1 cellular context compared by ENCODE assay signal in the genomic region with DNA sequence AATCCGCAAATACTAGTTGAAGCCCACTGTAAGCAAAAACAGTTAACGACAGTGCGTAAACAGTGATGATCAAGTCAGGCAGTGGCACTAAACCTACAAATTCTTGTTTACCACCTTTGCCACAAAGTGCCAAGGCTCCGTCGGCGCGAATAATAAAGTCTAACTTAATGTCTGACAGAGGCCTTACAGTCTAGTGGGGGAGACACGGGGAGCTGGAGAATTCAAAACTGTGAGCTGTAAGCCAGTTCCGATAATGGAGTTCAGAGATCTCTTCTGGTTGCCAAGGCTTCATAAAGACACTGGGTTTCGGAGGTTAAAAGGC.
TF ChIP-seq lines count a peak whose summit lies in the region.

No MANE protein-coding gene starts in this region.

TF ChIP-seq in HepG2, 621 proteins besides CTCF, POLR2A, EP300 and RAD21 (continued from another document and continues in another):
- TF ChIP-seq, protein P1, sequence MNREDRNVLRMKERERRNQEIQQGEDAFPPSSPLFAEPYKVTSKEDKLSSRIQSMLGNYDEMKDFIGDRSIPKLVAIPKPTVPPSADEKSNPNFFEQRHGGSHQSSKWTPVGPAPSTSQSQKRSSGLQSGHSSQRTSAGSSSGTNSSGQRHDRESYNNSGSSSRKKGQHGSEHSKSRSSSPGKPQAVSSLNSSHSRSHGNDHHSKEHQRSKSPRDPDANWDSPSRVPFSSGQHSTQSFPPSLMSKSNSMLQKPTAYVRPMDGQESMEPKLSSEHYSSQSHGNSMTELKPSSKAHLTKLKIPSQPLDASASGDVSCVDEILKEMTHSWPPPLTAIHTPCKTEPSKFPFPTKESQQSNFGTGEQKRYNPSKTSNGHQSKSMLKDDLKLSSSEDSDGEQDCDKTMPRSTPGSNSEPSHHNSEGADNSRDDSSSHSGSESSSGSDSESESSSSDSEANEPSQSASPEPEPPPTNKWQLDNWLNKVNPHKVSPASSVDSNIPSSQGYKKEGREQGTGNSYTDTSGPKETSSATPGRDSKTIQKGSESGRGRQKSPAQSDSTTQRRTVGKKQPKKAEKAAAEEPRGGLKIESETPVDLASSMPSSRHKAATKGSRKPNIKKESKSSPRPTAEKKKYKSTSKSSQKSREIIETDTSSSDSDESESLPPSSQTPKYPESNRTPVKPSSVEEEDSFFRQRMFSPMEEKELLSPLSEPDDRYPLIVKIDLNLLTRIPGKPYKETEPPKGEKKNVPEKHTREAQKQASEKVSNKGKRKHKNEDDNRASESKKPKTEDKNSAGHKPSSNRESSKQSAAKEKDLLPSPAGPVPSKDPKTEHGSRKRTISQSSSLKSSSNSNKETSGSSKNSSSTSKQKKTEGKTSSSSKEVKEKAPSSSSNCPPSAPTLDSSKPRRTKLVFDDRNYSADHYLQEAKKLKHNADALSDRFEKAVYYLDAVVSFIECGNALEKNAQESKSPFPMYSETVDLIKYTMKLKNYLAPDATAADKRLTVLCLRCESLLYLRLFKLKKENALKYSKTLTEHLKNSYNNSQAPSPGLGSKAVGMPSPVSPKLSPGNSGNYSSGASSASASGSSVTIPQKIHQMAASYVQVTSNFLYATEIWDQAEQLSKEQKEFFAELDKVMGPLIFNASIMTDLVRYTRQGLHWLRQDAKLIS (CRISPR knock-in tag; IDR thresholded peaks at IDR 0.05) = no peak
- no peak for TF ChIP-seq ZNF570 (CRISPR knock-in tag; IDR thresholded peaks at IDR 0.05; ENCODE audit: borderline replicate concordance)
- TF ChIP-seq ZSCAN29 (CRISPR knock-in tag; conservative IDR thresholded peaks at IDR 0.05) = peak; percentile 47; the same call in 1 of the 2 replicates
- TF ChIP-seq NCOA2 (CRISPR knock-in tag; IDR thresholded peaks at IDR 0.05) = no peak
- no peak for TF ChIP-seq TBX2 (CRISPR knock-in tag; IDR thresholded peaks at IDR 0.05; ENCODE audit: borderline replicate concordance)
- 0 out of 2 replicates have a peak, but pooled peaks have one; percentile 70 for TF ChIP-seq EHMT2 (IDR thresholded peaks at IDR 0.05; ENCODE audit: borderline replicate concordance, low read depth, low read length)
- TF ChIP-seq, protein P2, sequence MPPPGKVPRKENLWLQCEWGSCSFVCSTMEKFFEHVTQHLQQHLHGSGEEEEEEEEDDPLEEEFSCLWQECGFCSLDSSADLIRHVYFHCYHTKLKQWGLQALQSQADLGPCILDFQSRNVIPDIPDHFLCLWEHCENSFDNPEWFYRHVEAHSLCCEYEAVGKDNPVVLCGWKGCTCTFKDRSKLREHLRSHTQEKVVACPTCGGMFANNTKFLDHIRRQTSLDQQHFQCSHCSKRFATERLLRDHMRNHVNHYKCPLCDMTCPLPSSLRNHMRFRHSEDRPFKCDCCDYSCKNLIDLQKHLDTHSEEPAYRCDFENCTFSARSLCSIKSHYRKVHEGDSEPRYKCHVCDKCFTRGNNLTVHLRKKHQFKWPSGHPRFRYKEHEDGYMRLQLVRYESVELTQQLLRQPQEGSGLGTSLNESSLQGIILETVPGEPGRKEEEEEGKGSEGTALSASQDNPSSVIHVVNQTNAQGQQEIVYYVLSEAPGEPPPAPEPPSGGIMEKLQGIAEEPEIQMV (CRISPR knock-in tag; IDR thresholded peaks at IDR 0.05; ENCODE audit: low read depth) = no peak
- TF ChIP-seq, protein P3, sequence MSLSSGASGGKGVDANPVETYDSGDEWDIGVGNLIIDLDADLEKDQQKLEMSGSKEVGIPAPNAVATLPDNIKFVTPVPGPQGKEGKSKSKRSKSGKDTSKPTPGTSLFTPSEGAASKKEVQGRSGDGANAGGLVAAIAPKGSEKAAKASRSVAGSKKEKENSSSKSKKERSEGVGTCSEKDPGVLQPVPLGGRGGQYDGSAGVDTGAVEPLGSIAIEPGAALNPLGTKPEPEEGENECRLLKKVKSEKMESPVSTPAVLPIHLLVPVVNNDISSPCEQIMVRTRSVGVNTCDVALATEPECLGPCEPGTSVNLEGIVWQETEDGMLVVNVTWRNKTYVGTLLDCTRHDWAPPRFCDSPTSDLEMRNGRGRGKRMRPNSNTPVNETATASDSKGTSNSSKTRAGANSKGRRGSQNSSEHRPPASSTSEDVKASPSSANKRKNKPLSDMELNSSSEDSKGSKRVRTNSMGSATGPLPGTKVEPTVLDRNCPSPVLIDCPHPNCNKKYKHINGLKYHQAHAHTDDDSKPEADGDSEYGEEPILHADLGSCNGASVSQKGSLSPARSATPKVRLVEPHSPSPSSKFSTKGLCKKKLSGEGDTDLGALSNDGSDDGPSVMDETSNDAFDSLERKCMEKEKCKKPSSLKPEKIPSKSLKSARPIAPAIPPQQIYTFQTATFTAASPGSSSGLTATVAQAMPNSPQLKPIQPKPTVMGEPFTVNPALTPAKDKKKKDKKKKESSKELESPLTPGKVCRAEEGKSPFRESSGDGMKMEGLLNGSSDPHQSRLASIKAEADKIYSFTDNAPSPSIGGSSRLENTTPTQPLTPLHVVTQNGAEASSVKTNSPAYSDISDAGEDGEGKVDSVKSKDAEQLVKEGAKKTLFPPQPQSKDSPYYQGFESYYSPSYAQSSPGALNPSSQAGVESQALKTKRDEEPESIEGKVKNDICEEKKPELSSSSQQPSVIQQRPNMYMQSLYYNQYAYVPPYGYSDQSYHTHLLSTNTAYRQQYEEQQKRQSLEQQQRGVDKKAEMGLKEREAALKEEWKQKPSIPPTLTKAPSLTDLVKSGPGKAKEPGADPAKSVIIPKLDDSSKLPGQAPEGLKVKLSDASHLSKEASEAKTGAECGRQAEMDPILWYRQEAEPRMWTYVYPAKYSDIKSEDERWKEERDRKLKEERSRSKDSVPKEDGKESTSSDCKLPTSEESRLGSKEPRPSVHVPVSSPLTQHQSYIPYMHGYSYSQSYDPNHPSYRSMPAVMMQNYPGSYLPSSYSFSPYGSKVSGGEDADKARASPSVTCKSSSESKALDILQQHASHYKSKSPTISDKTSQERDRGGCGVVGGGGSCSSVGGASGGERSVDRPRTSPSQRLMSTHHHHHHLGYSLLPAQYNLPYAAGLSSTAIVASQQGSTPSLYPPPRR (CRISPR knock-in tag; IDR thresholded peaks at IDR 0.05; ENCODE audit: borderline replicate concordance) = 0 out of 2 replicates have a peak, but pooled peaks have one; percentile 7
- 0 out of 2 replicates have a peak, but pooled peaks have one; percentile 40 for TF ChIP-seq NAIF1 (CRISPR knock-in tag; IDR thresholded peaks at IDR 0.05; ENCODE audit: borderline replicate concordance)
- TF ChIP-seq, protein P4, sequence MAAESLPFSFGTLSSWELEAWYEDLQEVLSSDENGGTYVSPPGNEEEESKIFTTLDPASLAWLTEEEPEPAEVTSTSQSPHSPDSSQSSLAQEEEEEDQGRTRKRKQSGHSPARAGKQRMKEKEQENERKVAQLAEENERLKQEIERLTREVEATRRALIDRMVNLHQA (CRISPR knock-in tag; IDR thresholded peaks at IDR 0.05) = no peak
- no peak for TF ChIP-seq GABPA (IDR thresholded peaks at IDR 0.05; ENCODE audit: low read depth, low read length)
- TF ChIP-seq GABPA (CRISPR knock-in tag; IDR thresholded peaks at IDR 0.05; ENCODE audit: low read depth) = no peak; the same call in 1 of the 2 replicates
- 0 out of 2 replicates have a peak, but pooled peaks have one; percentile 5 for TF ChIP-seq ZKSCAN8 (CRISPR knock-in tag; IDR thresholded peaks at IDR 0.05; ENCODE audit: borderline replicate concordance)
- no peak for TF ChIP-seq NFRKB (IDR thresholded peaks at IDR 0.05)
- no peak for TF ChIP-seq ZNF552 (CRISPR knock-in tag; IDR thresholded peaks at IDR 0.05; ENCODE audit: borderline replicate concordance)
- no peak for TF ChIP-seq ZNF263 (CRISPR knock-in tag; IDR thresholded peaks at IDR 0.05)
- TF ChIP-seq HOXA9 (CRISPR knock-in tag; IDR thresholded peaks at IDR 0.05; ENCODE audit: borderline replicate concordance) = no peak
- TF ChIP-seq, protein P5, sequence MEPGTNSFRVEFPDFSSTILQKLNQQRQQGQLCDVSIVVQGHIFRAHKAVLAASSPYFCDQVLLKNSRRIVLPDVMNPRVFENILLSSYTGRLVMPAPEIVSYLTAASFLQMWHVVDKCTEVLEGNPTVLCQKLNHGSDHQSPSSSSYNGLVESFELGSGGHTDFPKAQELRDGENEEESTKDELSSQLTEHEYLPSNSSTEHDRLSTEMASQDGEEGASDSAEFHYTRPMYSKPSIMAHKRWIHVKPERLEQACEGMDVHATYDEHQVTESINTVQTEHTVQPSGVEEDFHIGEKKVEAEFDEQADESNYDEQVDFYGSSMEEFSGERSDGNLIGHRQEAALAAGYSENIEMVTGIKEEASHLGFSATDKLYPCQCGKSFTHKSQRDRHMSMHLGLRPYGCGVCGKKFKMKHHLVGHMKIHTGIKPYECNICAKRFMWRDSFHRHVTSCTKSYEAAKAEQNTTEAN (CRISPR knock-in tag; conservative IDR thresholded peaks at IDR 0.05) = 0 out of 2 replicates have a peak, but pooled peaks have one; percentile 7
- TF ChIP-seq, protein P6, sequence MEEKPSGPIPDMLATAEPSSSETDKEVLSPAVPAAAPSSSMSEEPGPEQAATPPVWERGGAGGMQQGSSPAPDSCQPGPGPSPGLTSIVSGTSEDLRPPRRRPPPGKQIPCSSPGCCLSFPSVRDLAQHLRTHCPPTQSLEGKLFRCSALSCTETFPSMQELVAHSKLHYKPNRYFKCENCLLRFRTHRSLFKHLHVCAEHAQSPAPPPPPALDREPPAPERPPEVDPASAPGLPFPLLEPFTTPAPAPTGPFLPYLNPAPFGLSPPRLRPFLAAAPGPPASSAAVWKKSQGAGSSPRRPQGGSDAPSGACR (CRISPR knock-in tag; IDR thresholded peaks at IDR 0.05) = no peak
- TF ChIP-seq, protein P7, sequence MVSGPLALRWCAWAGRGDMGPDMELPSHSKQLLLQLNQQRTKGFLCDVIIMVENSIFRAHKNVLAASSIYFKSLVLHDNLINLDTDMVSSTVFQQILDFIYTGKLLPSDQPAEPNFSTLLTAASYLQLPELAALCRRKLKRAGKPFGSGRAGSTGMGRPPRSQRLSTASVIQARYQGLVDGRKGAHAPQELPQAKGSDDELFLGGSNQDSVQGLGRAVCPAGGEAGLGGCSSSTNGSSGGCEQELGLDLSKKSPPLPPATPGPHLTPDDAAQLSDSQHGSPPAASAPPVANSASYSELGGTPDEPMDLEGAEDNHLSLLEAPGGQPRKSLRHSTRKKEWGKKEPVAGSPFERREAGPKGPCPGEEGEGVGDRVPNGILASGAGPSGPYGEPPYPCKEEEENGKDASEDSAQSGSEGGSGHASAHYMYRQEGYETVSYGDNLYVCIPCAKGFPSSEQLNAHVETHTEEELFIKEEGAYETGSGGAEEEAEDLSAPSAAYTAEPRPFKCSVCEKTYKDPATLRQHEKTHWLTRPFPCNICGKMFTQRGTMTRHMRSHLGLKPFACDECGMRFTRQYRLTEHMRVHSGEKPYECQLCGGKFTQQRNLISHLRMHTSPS (CRISPR knock-in tag; IDR thresholded peaks at IDR 0.05; ENCODE audit: low read depth) = no peak
- no peak for TF ChIP-seq CBFB (CRISPR knock-in tag; IDR thresholded peaks at IDR 0.05)
- TF ChIP-seq EED (CRISPR knock-in tag; IDR thresholded peaks at IDR 0.05) = no peak
- TF ChIP-seq ZSCAN21 (CRISPR knock-in tag; IDR thresholded peaks at IDR 0.05; ENCODE audit: borderline replicate concordance) = no peak
- TF ChIP-seq ZBTB1 (CRISPR knock-in tag; IDR thresholded peaks at IDR 0.05; ENCODE audit: borderline replicate concordance) = no peak
- TF ChIP-seq ZFP36 (IDR thresholded peaks at IDR 0.05; ENCODE audit: borderline replicate concordance, low read depth, low read length, partially characterized antibody) = no peak
- no peak; the same call in 1 of the 2 replicates for TF ChIP-seq MTF2 (CRISPR knock-in tag; IDR thresholded peaks at IDR 0.05; ENCODE audit: borderline replicate concordance)
- TF ChIP-seq PCBP1 (IDR thresholded peaks at IDR 0.05; ENCODE audit: borderline replicate concordance, low read depth, low read length) = no peak
- TF ChIP-seq, protein P8, sequence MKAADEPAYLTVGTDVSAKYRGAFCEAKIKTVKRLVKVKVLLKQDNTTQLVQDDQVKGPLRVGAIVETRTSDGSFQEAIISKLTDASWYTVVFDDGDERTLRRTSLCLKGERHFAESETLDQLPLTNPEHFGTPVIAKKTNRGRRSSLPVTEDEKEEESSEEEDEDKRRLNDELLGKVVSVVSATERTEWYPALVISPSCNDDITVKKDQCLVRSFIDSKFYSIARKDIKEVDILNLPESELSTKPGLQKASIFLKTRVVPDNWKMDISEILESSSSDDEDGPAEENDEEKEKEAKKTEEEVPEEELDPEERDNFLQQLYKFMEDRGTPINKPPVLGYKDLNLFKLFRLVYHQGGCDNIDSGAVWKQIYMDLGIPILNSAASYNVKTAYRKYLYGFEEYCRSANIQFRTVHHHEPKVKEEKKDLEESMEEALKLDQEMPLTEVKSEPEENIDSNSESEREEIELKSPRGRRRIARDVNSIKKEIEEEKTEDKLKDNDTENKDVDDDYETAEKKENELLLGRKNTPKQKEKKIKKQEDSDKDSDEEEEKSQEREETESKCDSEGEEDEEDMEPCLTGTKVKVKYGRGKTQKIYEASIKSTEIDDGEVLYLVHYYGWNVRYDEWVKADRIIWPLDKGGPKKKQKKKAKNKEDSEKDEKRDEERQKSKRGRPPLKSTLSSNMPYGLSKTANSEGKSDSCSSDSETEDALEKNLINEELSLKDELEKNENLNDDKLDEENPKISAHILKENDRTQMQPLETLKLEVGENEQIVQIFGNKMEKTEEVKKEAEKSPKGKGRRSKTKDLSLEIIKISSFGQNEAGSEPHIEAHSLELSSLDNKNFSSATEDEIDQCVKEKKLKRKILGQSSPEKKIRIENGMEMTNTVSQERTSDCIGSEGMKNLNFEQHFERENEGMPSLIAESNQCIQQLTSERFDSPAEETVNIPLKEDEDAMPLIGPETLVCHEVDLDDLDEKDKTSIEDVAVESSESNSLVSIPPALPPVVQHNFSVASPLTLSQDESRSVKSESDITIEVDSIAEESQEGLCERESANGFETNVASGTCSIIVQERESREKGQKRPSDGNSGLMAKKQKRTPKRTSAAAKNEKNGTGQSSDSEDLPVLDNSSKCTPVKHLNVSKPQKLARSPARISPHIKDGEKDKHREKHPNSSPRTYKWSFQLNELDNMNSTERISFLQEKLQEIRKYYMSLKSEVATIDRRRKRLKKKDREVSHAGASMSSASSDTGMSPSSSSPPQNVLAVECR (CRISPR knock-in tag; IDR thresholded peaks at IDR 0.05; ENCODE audit: borderline replicate concordance) = no peak
- TF ChIP-seq BRD4 (CRISPR knock-in tag; IDR thresholded peaks at IDR 0.05) = no peak
- TF ChIP-seq REXO4 (CRISPR knock-in tag; IDR thresholded peaks at IDR 0.05; ENCODE audit: borderline replicate concordance) = no peak
- TF ChIP-seq ZNF83 (CRISPR knock-in tag; IDR thresholded peaks at IDR 0.05; ENCODE audit: borderline replicate concordance) = no peak
- TF ChIP-seq ZFP41 (CRISPR knock-in tag; IDR thresholded peaks at IDR 0.05; ENCODE audit: borderline replicate concordance) = no peak
- TF ChIP-seq ZFP90 (CRISPR knock-in tag; IDR thresholded peaks at IDR 0.05; ENCODE audit: borderline replicate concordance) = no peak
- TF ChIP-seq SMC3 (IDR thresholded peaks at IDR 0.05; ENCODE audit: low read length) = no peak
- TF ChIP-seq DNMT3B (CRISPR knock-in tag; conservative IDR thresholded peaks at IDR 0.05) = no peak
- no peak for TF ChIP-seq SNAI1 (CRISPR knock-in tag; IDR thresholded peaks at IDR 0.05; ENCODE audit: borderline replicate concordance)
- TF ChIP-seq CREM (IDR thresholded peaks at IDR 0.05) = no peak; the same call in 1 of the 2 replicates
- TF ChIP-seq CREM (CRISPR knock-in tag; IDR thresholded peaks at IDR 0.05) = no peak
- no peak for TF ChIP-seq PTBP1 (IDR thresholded peaks at IDR 0.05; ENCODE audit: low read depth, low read length, poor library complexity, severe bottlenecking)
- TF ChIP-seq POLR2AphosphoS5 (IDR thresholded peaks at IDR 0.05; ENCODE audit: low read depth, low read length) = no peak
- no peak for TF ChIP-seq ZNF703 (CRISPR knock-in tag; IDR thresholded peaks at IDR 0.05; ENCODE audit: borderline replicate concordance)
- peak; percentile 11; the same call in 1 of the 2 replicates for TF ChIP-seq MEF2D (CRISPR knock-in tag; IDR thresholded peaks at IDR 0.05)
- no peak for TF ChIP-seq SPEN (CRISPR knock-in tag; IDR thresholded peaks at IDR 0.05; ENCODE audit: low read depth)
